In the genomic region with DNA sequence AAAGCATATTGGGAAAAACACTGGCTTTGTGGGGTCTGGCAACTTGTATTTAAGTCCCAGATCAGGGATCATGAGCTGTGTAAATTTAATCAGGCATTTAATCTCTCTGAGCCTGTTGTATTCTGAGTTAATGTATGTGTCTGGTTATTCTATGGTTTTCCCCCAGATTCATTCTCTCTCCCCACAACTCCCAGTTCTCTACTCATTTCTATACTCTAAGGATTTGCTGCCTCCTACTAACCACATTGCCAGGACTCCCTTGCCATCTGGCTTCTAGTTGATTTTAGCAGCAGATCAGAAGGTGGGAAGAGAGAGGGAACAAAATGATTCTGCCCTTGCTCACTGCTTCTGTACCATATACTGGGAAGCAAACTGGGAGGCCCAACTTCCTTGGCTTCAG, we compare ENCODE assay signal across 21 cellular contexts. TPM values are rescaled to one million over a fixed set of nuclear protein-coding genes. Genes with fewer than 3 reads are reported as not detected.
A peak's percentile ranks its signal among the peaks of the same experiment; 100 is the strongest.
DNase-seq lines count a peak whose midpoint lies in the region; ATAC-seq, FAIRE-seq and TF ChIP-seq lines count a peak whose summit lies in the region.
"Had no signal": no experiment of that assay in that cellular context is flagged by ENCODE, and none has a peak within 500 bp of the region (broad histone marks: within the 10 kb centered on the region; RNA-seq: fewer than 3 reads in every experiment).

No MANE protein-coding gene starts in this region.

- H3K4me1 ChIP-seq in tibial nerve = no peaks in the 10 kb centered on the region
- H3K4me1 ChIP-seq in pancreas = no peaks in the 10 kb centered on the region
- H3K4me1 ChIP-seq: transverse colon had no signal

- H3K9me3 Mint-ChIP-seq in activated T-cell treated with anti-CD3 and anti-CD28 coated beads, Interleukin-2, amount 50 U/mL, for 72 hours = no peaks in the 10 kb centered on the region
- H3K9me3 Mint-ChIP-seq: CD4-positive, alpha-beta memory T cell had no signal

- no peaks in the 10 kb centered on the region for H3K36me3 ChIP-seq in tibial nerve
- no peaks in the 10 kb centered on the region for H3K36me3 ChIP-seq in pancreas
- H3K36me3 ChIP-seq: transverse colon had no signal

- peak overlapping the region; percentile 45 to 63 for H3K4me3 Mint-ChIP-seq in activated T-cell treated with anti-CD3 and anti-CD28 coated beads, Interleukin-2, amount 50 U/mL, for 72 hours
- H3K4me3 Mint-ChIP-seq: CD4-positive, alpha-beta memory T cell; naive thymus-derived CD4-positive, alpha-beta T cell had no signal

- peak; percentile 79 to 82 for ATAC-seq in activated T-cell treated with anti-CD3 and anti-CD28 coated beads, Interleukin-2, amount 50 U/mL, for 72 hours (replicated peaks in 1 of 2)
- ATAC-seq in GM18498 (IDR thresholded peaks at IDR 0.05; ENCODE audit: unreplicated experiment) (no peak), pancreas (no peak)
- ATAC-seq: esophagus mucosa; naive thymus-derived CD4-positive, alpha-beta T cell had no signal

- FAIRE-seq in GM12891 (lab: Jason Lieb, UNC) = peak; percentile 23
- FAIRE-seq in pancreas (lab: Jason Lieb, UNC) = no peak
- FAIRE-seq: frontal cortex, H54 had no signal

- no peak for TF ChIP-seq EP300 in tibial nerve (IDR thresholded peaks at IDR 0.05)

- TF ChIP-seq POLR2A in GM12891 (IDR thresholded peaks at IDR 0.05; ENCODE audit: low read depth, low read length) = no peak
- TF ChIP-seq POLR2A in tibial nerve (IDR thresholded peaks at IDR 0.05) = no peak

- H3K27ac Mint-ChIP-seq in activated T-cell treated with anti-CD3 and anti-CD28 coated beads, Interleukin-2, amount 50 U/mL, for 72 hours = peak overlapping the region; percentile 84
- H3K27ac Mint-ChIP-seq: CD4-positive, alpha-beta memory T cell had no signal

- peaks cover 43% of the 10 kb centered on the region for H3K4me1 Mint-ChIP-seq in activated T-cell treated with anti-CD3 and anti-CD28 coated beads, Interleukin-2, amount 50 U/mL, for 72 hours (ENCODE audit: low read depth)
- H3K4me1 Mint-ChIP-seq: CD4-positive, alpha-beta memory T cell had no signal

- TF ChIP-seq CTCF in tibial nerve (IDR thresholded peaks at IDR 0.05) (no peak), pancreas (IDR thresholded peaks at IDR 0.05) (no peak)

- no peaks in the 10 kb centered on the region for H3K27me3 Mint-ChIP-seq in activated T-cell treated with anti-CD3 and anti-CD28 coated beads, Interleukin-2, amount 50 U/mL, for 72 hours (ENCODE audit: low read depth)
- H3K27me3 Mint-ChIP-seq: naive thymus-derived CD4-positive, alpha-beta T cell had no signal

- H3K27me3 ChIP-seq in tibial nerve = no peaks in the 10 kb centered on the region
- no peaks in the 10 kb centered on the region for H3K27me3 ChIP-seq in pancreas
- H3K27me3 ChIP-seq: transverse colon had no signal

- H3K27ac ChIP-seq in tibial nerve = no peak overlapping the region
- H3K27ac ChIP-seq in pancreas = no peak overlapping the region
- H3K27ac ChIP-seq: transverse colon had no signal

- H3K4me3 ChIP-seq in tibial nerve = no peak overlapping the region
- no peak overlapping the region for H3K4me3 ChIP-seq in pancreas
- H3K4me3 ChIP-seq: transverse colon had no signal

- H3K9me3 ChIP-seq in tibial nerve (no peaks in the 10 kb centered on the region), pancreas (no peaks in the 10 kb centered on the region)
- H3K9me3 ChIP-seq: transverse colon had no signal

- H3K36me3 Mint-ChIP-seq in activated T-cell treated with anti-CD3 and anti-CD28 coated beads, Interleukin-2, amount 50 U/mL, for 72 hours (ENCODE audit: insufficient read depth in 2 of 2) = no peaks in the 10 kb centered on the region
- H3K36me3 Mint-ChIP-seq: CD4-positive, alpha-beta memory T cell had no signal

- no peak for DNase-seq in activated T-cell treated with anti-CD3 and anti-CD28 coated beads, Interleukin-2, amount 50 U/mL, for 72 hours
- DNase-seq in activated T-cell treated with anti-CD3 and anti-CD28 coated beads, Interleukin-2, amount 50 U/mL, for 1 hour = no peak
- DNase-seq in GM12891 (ENCODE audit: insufficient read length, low spot score) = no peak
- peak; percentile 21 for DNase-seq in NCI-H446 treated with DMSO at 0.1 percent for 48 hours (lab: John Stamatoyannopoulos, UW)
- peak; percentile 24 for DNase-seq in middle frontal gyrus (ENCODE audit: extremely low spot score, low spot score)
- no peak for DNase-seq in tibial nerve (ENCODE audit: low spot score in 2 of 2)
- no peak for DNase-seq in pancreas
- DNase-seq: activated gamma-delta T cell treated with Interleukin-2 at 50 U/mL for 16 hours; aorta; CD4-positive, alpha-beta memory T cell; effector CD4-positive, alpha-beta T cell; mesenchymal stem cell; naive thymus-derived CD4-positive, alpha-beta T cell; NCI-H187; NCI-H345; T1000; transverse colon had no signal

- intact Hi-C loops in pancreas (cut with DNase I) = no loop called here

TF ChIP-seq in GM12891, 5 proteins besides CTCF, POLR2A, EP300 and RAD21:
- TF ChIP-seq POU2F2 (IDR thresholded peaks at IDR 0.05; ENCODE audit: low read depth, low read length) (no peak), TAF1 (IDR thresholded peaks at IDR 0.05; ENCODE audit: low read depth, low read length) (no peak), SPI1 (IDR thresholded peaks at IDR 0.05; ENCODE audit: low read depth, low read length) (no peak), PAX5 (IDR thresholded peaks at IDR 0.05; ENCODE audit: insufficient read depth, low read length, severe bottlenecking) (no peak), POLR2AphosphoS5 (IDR thresholded peaks at IDR 0.05; ENCODE audit: low read depth, low read length) (no peak)

RNA-seq across cellular contexts. Expression of a gene that starts 31.4 kb away (rescaled TPM):
- total RNA-seq in activated T-cell treated with anti-CD3 and anti-CD28 coated beads, Interleukin-2, amount 50 U/mL, for 72 hours = 100 to 1,000 TPM; 135 to 157 TPM
- 11.5 TPM for polyA plus RNA-seq in GM12891 (2012; ENCODE audit: low read depth, missing spikeins)
- total RNA-seq in tibial nerve (100 to 1,000 TPM in 1 of 4 donors, 10 to 100 TPM in 3; 22.2 to 101 (median 59.4) TPM), pancreas (1 to 10 TPM; 2.3 to 6.5 (median 5.7) TPM)
- polyA plus RNA-seq in pancreas = 10 to 100 TPM in 1 of 2 donors, 1 to 10 TPM in 1; 4.0 to 10.1 TPM

Comparison
In these comparisons a context has a peak if more than half of its experiments do, and no peak if none do; other contexts are left out.
1. ATAC-seq: peak in activated T-cell treated with anti-CD3 and anti-CD28 coated beads, Interleukin-2, amount 50 U/mL, for 72 hours (2 of 2); none in GM18498 (single experiment) and pancreas (0 of 4).
2. DNase-seq: peak in NCI-H446 treated with DMSO at 0.1 percent for 48 hours (single experiment) and middle frontal gyrus (single experiment); none in activated T-cell treated with anti-CD3 and anti-CD28 coated beads, Interleukin-2, amount 50 U/mL, for 72 hours (0 of 2), activated T-cell treated with anti-CD3 and anti-CD28 coated beads, Interleukin-2, amount 50 U/mL, for 1 hour (single experiment), GM12891 (single experiment), tibial nerve (0 of 2) and pancreas (0 of 6).